In genomic region chr6:118562959-118563358, GRCh38 we compare ENCODE assay signal across 18 cellular contexts. TPM values are rescaled to one million over a fixed set of nuclear protein-coding genes. Genes with fewer than 3 reads are reported as not detected.
DNase-seq lines count a peak whose midpoint lies in the region; ATAC-seq and TF ChIP-seq lines count a peak whose summit lies in the region.
"Had no signal": no experiment of that assay in that cellular context is flagged by ENCODE, and none has a peak within 500 bp of the region (broad histone marks: within the 10 kb centered on the region; RNA-seq: fewer than 3 reads in every experiment).

No MANE protein-coding gene starts in this region.

- H3K36me3 ChIP-seq in adipocyte (ENCODE audit: control insufficient read depth, insufficient read depth, low read length, severe bottlenecking) (no peaks in the 10 kb centered on the region), heart left ventricle (peaks cover 0 to 40% (median 10%) of the 10 kb centered on the region in 9 donors)

- intact Hi-C loops in activated CD4-positive, alpha-beta T cell treated with anti-CD3 and anti-CD28 coated beads, Interleukin-2, amount 10 ng/mL, durations not matched to agents 24 days and 14 days (cut with micrococcal nuclease) = loop anchor here (10.0 kb wide), 1 partner anchor 242 kb away; no protein-coding TSS in a partner anchor
- intact Hi-C loops in heart left ventricle (cut with DNase I) = loop anchor here in 3 of 10 donors (5.0 to 10.0 kb wide), 3 partner anchors 52 to 276 kb away; no protein-coding TSS in a partner anchor

- H3K4me1 ChIP-seq in adipocyte (ENCODE audit: control insufficient read depth, insufficient read depth, low read length) = peaks cover 8% of the 10 kb centered on the region
- H3K4me1 ChIP-seq in heart left ventricle = peaks cover 0 to 22% (median 11%) of the 10 kb centered on the region in 12 donors

- H3K4me3 ChIP-seq in adipocyte (ENCODE audit: low read length) (no peak overlapping the region), heart left ventricle (no peak overlapping the region)
- H3K4me3 ChIP-seq: body of pancreas, testis had no signal

- CTCF ChIA-PET in activated CD4-positive, alpha-beta T cell treated with anti-CD3 and anti-CD28 coated beads, Interleukin-2, amount 10 ng/mL, durations not matched to agents 7 days and 5 days (lab: Charles Lee) = interaction anchor here (1.6 kb wide), 1 partner anchor 234 kb away, joined by 3 read pairs; no protein-coding TSS in a partner anchor

- no peak for TF ChIP-seq POLR2A in heart left ventricle (IDR thresholded peaks at IDR 0.05)

- no peaks in the 10 kb centered on the region for H3K27me3 Mint-ChIP-seq in activated CD4-positive, alpha-beta T cell treated with anti-CD3 and anti-CD28 coated beads, Interleukin-2, amount 10 ng/mL, durations not matched to agents 24 days and 14 days
- no peaks in the 10 kb centered on the region for H3K27me3 Mint-ChIP-seq in activated CD4-positive, alpha-beta T cell treated with anti-CD3 and anti-CD28 coated beads, Interleukin-2, amount 10 ng/mL, durations not matched to agents 7 days and 5 days
- H3K27me3 Mint-ChIP-seq: activated CD4-positive, alpha-beta T cell treated with anti-CD3 and anti-CD28 coated beads for 36 hours had no signal

- H3K4me3 Mint-ChIP-seq in activated CD4-positive, alpha-beta T cell treated with anti-CD3 and anti-CD28 coated beads, Interleukin-2, amount 10 ng/mL, durations not matched to agents 24 days and 14 days = no peak overlapping the region
- no peak overlapping the region for H3K4me3 Mint-ChIP-seq in activated CD4-positive, alpha-beta T cell treated with anti-CD3 and anti-CD28 coated beads, Interleukin-2, amount 10 ng/mL, durations not matched to agents 7 days and 5 days
- H3K4me3 Mint-ChIP-seq: activated CD4-positive, alpha-beta T cell treated with anti-CD3 and anti-CD28 coated beads for 36 hours had no signal

- H3K9me3 ChIP-seq in adipocyte (ENCODE audit: control insufficient read depth, low read length) (no peaks in the 10 kb centered on the region), heart left ventricle (no peaks in the 10 kb centered on the region)
- H3K9me3 ChIP-seq: body of pancreas, testis had no signal

- POLR2A ChIA-PET in activated CD4-positive, alpha-beta T cell treated with anti-CD3 and anti-CD28 coated beads, Interleukin-2, amount 10 ng/mL, durations not matched to agents 7 days and 5 days (lab: Charles Lee) = interaction anchor here (0.6 kb wide), 1 partner anchor 77 kb away, joined by 7 read pairs; no protein-coding TSS in a partner anchor

- TF ChIP-seq CTCF in heart left ventricle (IDR thresholded peaks at IDR 0.05) = no peak

- DNase-seq in activated CD4-positive, alpha-beta T cell treated with anti-CD3 and anti-CD28 coated beads, Interleukin-2, amount 10 ng/mL, durations not matched to agents 24 days and 14 days = peak; percentile 46
- no peak for DNase-seq in activated CD4-positive, alpha-beta T cell treated with anti-CD3 and anti-CD28 coated beads, Interleukin-2, amount 10 ng/mL, durations not matched to agents 7 days and 5 days
- peak; percentile 14 for DNase-seq in adipocyte (ENCODE audit: low read depth)
- DNase-seq in heart left ventricle = no peak
- DNase-seq in stromal cell of bone marrow (ENCODE audit: low read depth) = peak; percentile 51
- DNase-seq in NCI-H69 (lab: John Stamatoyannopoulos, UW) = no peak
- DNase-seq: activated CD4-positive, alpha-beta T cell treated with anti-CD3 and anti-CD28 coated beads for 36 hours; activated T-cell treated with anti-CD3 and anti-CD28 coated beads, Interleukin-2, amount 50 U/mL, for 48 hours; body of pancreas; DMS 273 treated with DMSO at 0.1 percent for 48 hours; MV-4-11; stimulated activated CD4-positive, alpha-beta T cell treated with anti-CD3 and anti-CD28 coated beads, Interleukin-12 subunit alpha, Interleukin-12 subunit beta, amount 100 ng/mL, for 4 hours; testis had no signal

- H3K36me3 Mint-ChIP-seq in activated CD4-positive, alpha-beta T cell treated with anti-CD3 and anti-CD28 coated beads, Interleukin-2, amount 10 ng/mL, durations not matched to agents 24 days and 14 days (ENCODE audit: low read depth) = peaks cover 24% of the 10 kb centered on the region
- peaks cover 18% of the 10 kb centered on the region for H3K36me3 Mint-ChIP-seq in activated CD4-positive, alpha-beta T cell treated with anti-CD3 and anti-CD28 coated beads, Interleukin-2, amount 10 ng/mL, durations not matched to agents 7 days and 5 days (ENCODE audit: low read depth)

- H3K27ac Mint-ChIP-seq in activated CD4-positive, alpha-beta T cell treated with anti-CD3 and anti-CD28 coated beads, Interleukin-2, amount 10 ng/mL, durations not matched to agents 24 days and 14 days = no peak overlapping the region
- H3K27ac Mint-ChIP-seq in activated CD4-positive, alpha-beta T cell treated with anti-CD3 and anti-CD28 coated beads, Interleukin-2, amount 10 ng/mL, durations not matched to agents 7 days and 5 days = no peak overlapping the region
- H3K27ac Mint-ChIP-seq: activated CD4-positive, alpha-beta T cell treated with anti-CD3 and anti-CD28 coated beads for 36 hours had no signal

- 52 to 79% (median 67%) methylated on average over 1 of the region's 1 CpG for WGBS in heart left ventricle, 4 donors

- no peaks in the 10 kb centered on the region for H3K9me3 Mint-ChIP-seq in activated CD4-positive, alpha-beta T cell treated with anti-CD3 and anti-CD28 coated beads, Interleukin-2, amount 10 ng/mL, durations not matched to agents 24 days and 14 days
- H3K9me3 Mint-ChIP-seq in activated CD4-positive, alpha-beta T cell treated with anti-CD3 and anti-CD28 coated beads, Interleukin-2, amount 10 ng/mL, durations not matched to agents 7 days and 5 days = no peaks in the 10 kb centered on the region

- peak overlapping the region in 1 of 12 donors; percentile 38 for H3K27ac ChIP-seq in heart left ventricle
- H3K27ac ChIP-seq: body of pancreas, testis had no signal

- peaks cover 29% of the 10 kb centered on the region for H3K4me1 Mint-ChIP-seq in activated CD4-positive, alpha-beta T cell treated with anti-CD3 and anti-CD28 coated beads, Interleukin-2, amount 10 ng/mL, durations not matched to agents 24 days and 14 days
- H3K4me1 Mint-ChIP-seq in activated CD4-positive, alpha-beta T cell treated with anti-CD3 and anti-CD28 coated beads, Interleukin-2, amount 10 ng/mL, durations not matched to agents 7 days and 5 days = peaks cover 32% of the 10 kb centered on the region

- ATAC-seq in heart left ventricle (peak; percentile 18 to 69 (median 44)), HG03520 (IDR thresholded peaks at IDR 0.05; ENCODE audit: unreplicated experiment) (no peak)
- no peak for ATAC-seq in activated CD4-positive, CD25-positive, alpha-beta regulatory T cell treated with anti-CD3 and anti-CD28 coated beads, Interleukin-2, amount 50 U/mL, for 24 hours
- ATAC-seq: activated CD4-positive, alpha-beta T cell treated with anti-CD3 and anti-CD28 coated beads for 36 hours; body of pancreas had no signal

- H3K27me3 ChIP-seq in adipocyte (replicated peaks; ENCODE audit: control insufficient read depth, insufficient read depth, low read length) = no peaks in the 10 kb centered on the region
- H3K27me3 ChIP-seq in heart left ventricle = no peaks in the 10 kb centered on the region
- H3K27me3 ChIP-seq: body of pancreas, testis had no signal

- H3K9ac ChIP-seq in adipocyte (ENCODE audit: low read length) = no peak overlapping the region

RNA-seq across cellular contexts. Expression of gene PLN, which starts 14.9 kb away (rescaled TPM):
- not detected in 2 replicates for total RNA-seq in activated CD4-positive, alpha-beta T cell treated with anti-CD3 and anti-CD28 coated beads, Interleukin-2, amount 10 ng/mL, durations not matched to agents 24 days and 14 days
- total RNA-seq in activated CD4-positive, alpha-beta T cell treated with anti-CD3 and anti-CD28 coated beads, Interleukin-2, amount 10 ng/mL, durations not matched to agents 7 days and 5 days = not detected
- 1,000 to 10,000 TPM; 1,105 to 3,015 (median 1,923) TPM for total RNA-seq in heart left ventricle
- polyA plus RNA-seq in heart left ventricle = 1,000 to 10,000 TPM in 1 of 2 donors, 100 to 1,000 TPM in 1; 974 to 1,338 TPM
- total RNA-seq: activated CD4-positive, alpha-beta T cell treated with anti-CD3 and anti-CD28 coated beads for 36 hours; HT-29; lung microvascular endothelial cell; T-helper 1 cell treated with Interleukin-12 subunit alpha and Interleukin-12 subunit beta and Interleukin-4 antibody, amounts not matched to agents 30 ng/mL and 1 ng/mL, for 36 hours had no signal

Comparison
In these comparisons a context has a peak if more than half of its experiments do, and no peak if none do; other contexts are left out.
1. DNase-seq: peak in activated CD4-positive, alpha-beta T cell treated with anti-CD3 and anti-CD28 coated beads, Interleukin-2, amount 10 ng/mL, durations not matched to agents 24 days and 14 days (single experiment), adipocyte (single experiment) and stromal cell of bone marrow (single experiment); none in activated CD4-positive, alpha-beta T cell treated with anti-CD3 and anti-CD28 coated beads, Interleukin-2, amount 10 ng/mL, durations not matched to agents 7 days and 5 days (single experiment), heart left ventricle (0 of 5) and NCI-H69 (single experiment).
2. ATAC-seq: peak in heart left ventricle (4 of 4); none in HG03520 (single experiment) and activated CD4-positive, CD25-positive, alpha-beta regulatory T cell treated with anti-CD3 and anti-CD28 coated beads, Interleukin-2, amount 50 U/mL, for 24 hours (0 of 2).
3. RNA of gene PLN, which starts 14.9 kb away (total RNA-seq): 1,105 to 3,015 TPM in heart left ventricle; not detected in activated CD4-positive, alpha-beta T cell treated with anti-CD3 and anti-CD28 coated beads, Interleukin-2, amount 10 ng/mL, durations not matched to agents 24 days and 14 days and not detected in activated CD4-positive, alpha-beta T cell treated with anti-CD3 and anti-CD28 coated beads, Interleukin-2, amount 10 ng/mL, durations not matched to agents 7 days and 5 days; every median in the first group is over 1,000 times any median in the second.